Comparison of ENCODE assay signal across 8 cellular contexts in genomic region chr9:21392270-21392669, GRCh38. TPM values are rescaled to one million over a fixed set of nuclear protein-coding genes. Genes with fewer than 3 reads are reported as not detected.
DNase-seq lines count a peak whose midpoint lies in the region; ATAC-seq, FAIRE-seq and TF ChIP-seq lines count a peak whose summit lies in the region.

No MANE protein-coding gene starts in this region.

- H3K27ac Mint-ChIP-seq in stimulated activated naive B cell treated with anti-CD40 and anti-IgM and Interleukin-4, amounts not matched to agents 10 μg/mL and 1 μg/mL and 100 μg/mL, for 72 hours = no peak overlapping the region

- H3K36me3 Mint-ChIP-seq in stimulated activated naive B cell treated with anti-CD40 and anti-IgM and Interleukin-4, amounts not matched to agents 10 μg/mL and 1 μg/mL and 100 μg/mL, for 72 hours = no peaks in the 10 kb centered on the region

- no peak overlapping the region for H3K4me3 Mint-ChIP-seq in stimulated activated naive B cell treated with anti-CD40 and anti-IgM and Interleukin-4, amounts not matched to agents 10 μg/mL and 1 μg/mL and 100 μg/mL, for 72 hours

- peaks cover 21% of the 10 kb centered on the region for H3K27me3 ChIP-seq in bronchial epithelial cell (ENCODE audit: control insufficient read depth, insufficient read depth, low read length)

- ATAC-seq in GM21381 (IDR thresholded peaks at IDR 0.05; ENCODE audit: unreplicated experiment) (peak; percentile 84), HG03520 (IDR thresholded peaks at IDR 0.05; ENCODE audit: unreplicated experiment) (peak; percentile 94)
- ATAC-seq in stimulated activated naive B cell treated with anti-CD40 and anti-IgM and Interleukin-4, amounts not matched to agents 10 μg/mL and 1 μg/mL and 100 μg/mL, for 72 hours (replicated peaks) = peak; percentile 88 to 97

- no peak for FAIRE-seq in bronchial epithelial cell (lab: Jason Lieb, UNC)

- no peaks in the 10 kb centered on the region for H3K36me3 ChIP-seq in bronchial epithelial cell (ENCODE audit: control insufficient read depth, insufficient read depth, low read length)

- DNase-seq in GM12865 (ENCODE audit: low read depth) (peak; percentile 68), bronchial epithelial cell (ENCODE audit: low read depth) (peak; percentile 37), NCI-H345 (lab: John Stamatoyannopoulos, UW) (no peak), anterior cingulate cortex (lab: John Stamatoyannopoulos, UW) (no peak), foreskin melanocyte (no peak)
- DNase-seq in stimulated activated naive B cell treated with anti-CD40 and anti-IgM and Interleukin-4, amounts not matched to agents 10 μg/mL and 1 μg/mL and 100 μg/mL, for 72 hours = no peak

- H3K4me1 Mint-ChIP-seq in stimulated activated naive B cell treated with anti-CD40 and anti-IgM and Interleukin-4, amounts not matched to agents 10 μg/mL and 1 μg/mL and 100 μg/mL, for 72 hours = peaks cover 6 to 14% of the 10 kb centered on the region in 2 donors

- peaks cover 62 to 81% of the 10 kb centered on the region in 2 donors for H3K27me3 Mint-ChIP-seq in stimulated activated naive B cell treated with anti-CD40 and anti-IgM and Interleukin-4, amounts not matched to agents 10 μg/mL and 1 μg/mL and 100 μg/mL, for 72 hours

- no peak overlapping the region for H3K4me3 ChIP-seq in GM12865 (ENCODE audit: low read depth, low read length)
- H3K4me3 ChIP-seq in bronchial epithelial cell (ENCODE audit: low read depth, low read length) = no peak overlapping the region

- TF ChIP-seq CTCF in GM12865 (IDR thresholded peaks at IDR 0.05; ENCODE audit: insufficient read depth, low read depth, low read length, missing control alignments) (peak; percentile 24), bronchial epithelial cell (IDR thresholded peaks at IDR 0.05; ENCODE audit: insufficient read depth, low read length, severe bottlenecking) (peak; percentile 8)

- no peaks in the 10 kb centered on the region for H3K9me3 Mint-ChIP-seq in stimulated activated naive B cell treated with anti-CD40 and anti-IgM and Interleukin-4, amounts not matched to agents 10 μg/mL and 1 μg/mL and 100 μg/mL, for 72 hours

RNA-seq across cellular contexts. Expression of gene IFNA2, which starts 7.1 kb away (rescaled TPM):
- total RNA-seq in bronchial epithelial cell = not detected in 2 replicates

RNA-seq across cellular contexts. Expression of gene IFNA8, which starts 16.6 kb away (rescaled TPM):
- not detected in 2 replicates for total RNA-seq in bronchial epithelial cell

RNA-seq across cellular contexts. Expression of gene IFNA13, which starts 24.4 kb away (rescaled TPM):
- total RNA-seq in bronchial epithelial cell = not detected in 2 replicates

RNA-seq across cellular contexts. Expression of gene IFNA6, which starts 41.6 kb away (rescaled TPM):
- not detected in 2 replicates for total RNA-seq in bronchial epithelial cell

RNA-seq across cellular contexts. Expression of gene IFNA1, which starts 48.0 kb away (rescaled TPM):
- total RNA-seq in bronchial epithelial cell = not detected in 2 replicates

Comparison
In these comparisons a context has a peak if more than half of its experiments do, and no peak if none do; other contexts are left out.
1. DNase-seq: peak in GM12865 (single experiment) and bronchial epithelial cell (single experiment); none in stimulated activated naive B cell treated with anti-CD40 and anti-IgM and Interleukin-4, amounts not matched to agents 10 μg/mL and 1 μg/mL and 100 μg/mL, for 72 hours (single experiment), NCI-H345 (single experiment), anterior cingulate cortex (0 of 58) and foreskin melanocyte (single experiment).
2. Peak in every context shown above with its lines, with median percentiles within 50 percentile points of each other: ATAC-seq.